5 cellular contexts compared by ENCODE assay signal in the genomic region with DNA sequence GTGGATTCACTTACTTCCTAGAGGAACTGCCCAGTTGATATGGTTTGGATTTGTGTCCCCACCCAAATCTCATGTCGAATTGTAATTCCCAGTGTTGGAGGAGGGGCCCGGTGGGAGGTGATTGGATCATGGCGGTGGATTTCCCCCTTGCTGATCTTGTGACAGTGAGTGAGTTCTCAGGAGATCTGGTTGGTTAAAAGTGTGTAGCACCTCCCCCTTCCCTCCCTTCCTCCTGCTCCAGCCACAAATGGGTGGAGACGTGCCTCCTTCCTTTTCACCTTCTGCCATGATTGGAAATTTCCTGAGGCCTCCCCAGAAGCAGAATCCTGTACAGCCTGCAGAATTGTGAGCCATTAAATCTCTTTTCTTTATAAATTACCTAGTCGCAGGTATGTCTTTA. TPM values are rescaled to one million over a fixed set of nuclear protein-coding genes. Genes with fewer than 3 reads are reported as not detected.
"Had no signal": no experiment of that assay in that cellular context is flagged by ENCODE, and none has a peak within 500 bp of the region (broad histone marks: within the 10 kb centered on the region; RNA-seq: fewer than 3 reads in every experiment).

No MANE protein-coding gene starts in this region.

RNA-seq across cellular contexts. Expression of a gene that starts 30.5 kb away (rescaled TPM):
- total RNA-seq: dermis blood vessel endothelial cell; esophagus mucosa; glomerular endothelial cell; naive thymus-derived CD8-positive, alpha-beta T cell; thyroid gland had no signal
